ENCODE assay signal across 12 cellular contexts in genomic region chr1:19336543-19336942, GRCh38. TPM values are rescaled to one million over a fixed set of nuclear protein-coding genes. Genes with fewer than 3 reads are reported as not detected.
DNase-seq lines count a peak whose midpoint lies in the region; TF ChIP-seq lines count a peak whose summit lies in the region.
"Had no signal": no experiment of that assay in that cellular context is flagged by ENCODE, and none has a peak within 500 bp of the region (broad histone marks: within the 10 kb centered on the region; RNA-seq: fewer than 3 reads in every experiment).

No MANE protein-coding gene starts in this region.

- H3K4me1 ChIP-seq in H9 (ENCODE audit: insufficient read depth, low read length) = peaks cover 2% of the 10 kb centered on the region; the same call in 1 of the 2 replicates

- H4K8ac ChIP-seq in H9 (replicated peaks; ENCODE audit: insufficient read length, low read depth, low read length) = no peak overlapping the region

- no peaks in the 10 kb centered on the region for H3K27me3 ChIP-seq in H9 (ENCODE audit: insufficient read depth, low read length)
- H3K27me3 ChIP-seq: spleen had no signal

- no peak overlapping the region for H3K9ac ChIP-seq in H9 (ENCODE audit: extremely low read depth, insufficient read length, low read length)

- DNase-seq in H9 = no peak
- DNase-seq in RWPE1 (ENCODE audit: low spot score) = peak; percentile 51
- no peak for DNase-seq in chondrocyte (ENCODE audit: low spot score)
- DNase-seq in stimulated activated CD4-positive, alpha-beta T cell treated with anti-CD3 and anti-CD28 coated beads, Interleukin-2, amount 100 ng/mL, for 48 hours = peak; percentile 55 to 56
- DNase-seq in effector CD8-positive, alpha-beta T cell (lab: John Stamatoyannopoulos, UW) = no peak
- DNase-seq in ureter (ENCODE audit: low spot score) = no peak
- DNase-seq in HuH-7 (ENCODE audit: low spot score) = no peak
- DNase-seq: KG1, NCI-H82, spleen had no signal

- H3K79me2 ChIP-seq in H9 (ENCODE audit: insufficient read depth, low read length) = no peaks in the 10 kb centered on the region

- H3K4me3 Mint-ChIP-seq in H9 (no peak overlapping the region), chondrocyte (ENCODE audit: unreplicated experiment) (no peak overlapping the region)

- H3K27ac ChIP-seq in H9 (ENCODE audit: insufficient read length, low read depth, low read length) (no peak overlapping the region), RWPE1 (peak overlapping the region; percentile 46)
- H3K27ac ChIP-seq: coronary artery, spleen had no signal

- H3K9me3 ChIP-seq in H9 (ENCODE audit: control insufficient read depth, low read depth, low read length) = no peaks in the 10 kb centered on the region
- H3K9me3 ChIP-seq: spleen had no signal

- H3K23me2 ChIP-seq in H9 (ENCODE audit: insufficient read length, low read depth, low read length, poor library complexity, severe bottlenecking) = no peaks in the 10 kb centered on the region

- no peak overlapping the region for H2AK5ac ChIP-seq in H9 (ENCODE audit: insufficient read length, low read length)

- no peak overlapping the region for H3T11ph ChIP-seq in H9 (ENCODE audit: low read length)

- no peaks in the 10 kb centered on the region for H4K20me1 ChIP-seq in H9 (ENCODE audit: control insufficient read depth, insufficient read depth, insufficient read length)

- no peak overlapping the region for H3K4me2 ChIP-seq in H9 (ENCODE audit: insufficient read depth, insufficient read length, low read length)

- POLR2A ChIA-PET in RWPE1 (lab: Yijun Ruan, JAX; ENCODE audit: low non-redundant PET) = no interaction called here

- no peaks in the 10 kb centered on the region for H3K9me3 Mint-ChIP-seq in H9
- H3K9me3 Mint-ChIP-seq in chondrocyte (ENCODE audit: low read depth) = no peaks in the 10 kb centered on the region

- WGBS in H9 (ENCODE audit: extremely low coverage, insufficient read length, low lambda C conversion rate) = no CpG with 5 or more reads among the region's 7 CpGs

- H3K56ac ChIP-seq in H9 (ENCODE audit: insufficient read length, low read depth, low read length) = no peak overlapping the region

- no peak overlapping the region for H3K14ac ChIP-seq in H9 (ENCODE audit: insufficient read depth, low read length)

- H4K91ac ChIP-seq in H9 (ENCODE audit: insufficient read length, low read depth, low read length) = no peak overlapping the region

- no peak overlapping the region for H2BK5ac ChIP-seq in H9 (ENCODE audit: insufficient read length, low read length)

- no peak overlapping the region for H2AFZ ChIP-seq in H9 (ENCODE audit: low read length)

- peaks cover 2 to 31% (median 6%) of the 10 kb centered on the region in 3 experiments; a peak in 6 of 7 replicates for H3K36me3 Mint-ChIP-seq in H9 (ENCODE audit: insufficient read depth in 1 of 3, low read depth in 3 of 3)
- peaks cover 15% of the 10 kb centered on the region for H3K36me3 Mint-ChIP-seq in chondrocyte (ENCODE audit: low read depth)

- no peak overlapping the region for H2BK20ac ChIP-seq in H9 (ENCODE audit: low read depth, low read length, poor library complexity, severe bottlenecking)

- no peak overlapping the region for H4K5ac ChIP-seq in H9 (ENCODE audit: insufficient read length, low read depth, low read length)

- no peaks in the 10 kb centered on the region for H3K79me1 ChIP-seq in H9 (ENCODE audit: insufficient read depth, low read depth, low read length, poor library complexity, severe bottlenecking)

- H3K27ac Mint-ChIP-seq in H9 (0 out of 7 replicates have a peak overlapping the region, but pooled peaks of 2 of the 3 experiments have one; percentile 34 to 40), chondrocyte (ENCODE audit: unreplicated experiment) (peak overlapping the region; percentile 51)

- TF ChIP-seq CTCF in H9 (conservative IDR thresholded peaks at IDR 0.05) (no peak), RWPE1 (conservative IDR thresholded peaks at IDR 0.05; ENCODE audit: low read depth) (no peak), chondrocyte (IDR thresholded peaks at IDR 0.05) (no peak)

- H3K4me1 Mint-ChIP-seq in H9 (peaks cover 21 to 31% of the 10 kb centered on the region in 2 experiments), chondrocyte (ENCODE audit: low read depth) (peaks cover 3% of the 10 kb centered on the region)

- H3K23ac ChIP-seq in H9 (ENCODE audit: insufficient read length, low read depth, low read length) = no peak overlapping the region

- H3K4ac ChIP-seq in H9 (ENCODE audit: low read depth, low read length) = no peak overlapping the region

- no peak overlapping the region for H2BK120ac ChIP-seq in H9 (ENCODE audit: low read depth, low read length, poor library complexity, severe bottlenecking)

- H3K27me3 Mint-ChIP-seq in H9 (ENCODE audit: low read depth) (no peaks in the 10 kb centered on the region; the same call in 1 of the 2 replicates), chondrocyte (ENCODE audit: low read depth) (no peaks in the 10 kb centered on the region)

- no peak overlapping the region for H3K18ac ChIP-seq in H9 (ENCODE audit: insufficient read length, low read depth, low read length)

- CTCF ChIA-PET in RWPE1 (lab: Yijun Ruan, JAX) = no interaction called here

- H2BK15ac ChIP-seq in H9 (ENCODE audit: low read depth, low read length) = no peak overlapping the region

- H2BK12ac ChIP-seq in H9 (ENCODE audit: insufficient read length, low read depth, low read length) = no peak overlapping the region

RNA-seq across cellular contexts. Expression of gene SLC66A1, which starts 24.4 kb away (rescaled TPM):
- total RNA-seq in H9 (2021) (22.5 TPM in 2 replicates), chondrocyte (15.7 to 20.1 TPM (median 18.8 TPM) in 3 replicates), ureter (11.3 TPM)

RNA-seq across cellular contexts. Expression of gene AKR7A2, which starts 24.6 kb away (rescaled TPM):
- total RNA-seq in H9 (2021) (48.0 and 50.3 TPM in 2 replicates), chondrocyte (46.6 to 48.9 TPM (median 47.1 TPM) in 3 replicates), ureter (40.8 TPM)

RNA-seq across cellular contexts. Expression of gene AKR7A3, which starts 48.0 kb away (rescaled TPM):
- total RNA-seq in H9 (2021) (0.74 and 0.81 TPM in 2 replicates), chondrocyte (0.45 to 1.5 TPM (median 0.51 TPM) in 3 replicates), ureter (1.8 TPM)
- total RNA-seq: G401 had no signal

Comparison
In these comparisons a context has a peak if more than half of its experiments do, and no peak if none do; other contexts are left out.
1. DNase-seq: peak in RWPE1 (single experiment) and stimulated activated CD4-positive, alpha-beta T cell treated with anti-CD3 and anti-CD28 coated beads, Interleukin-2, amount 100 ng/mL, for 48 hours (2 of 2); none in H9 (single experiment), chondrocyte (single experiment), effector CD8-positive, alpha-beta T cell (single experiment), ureter (single experiment) and HuH-7 (single experiment).